In the genomic region with DNA sequence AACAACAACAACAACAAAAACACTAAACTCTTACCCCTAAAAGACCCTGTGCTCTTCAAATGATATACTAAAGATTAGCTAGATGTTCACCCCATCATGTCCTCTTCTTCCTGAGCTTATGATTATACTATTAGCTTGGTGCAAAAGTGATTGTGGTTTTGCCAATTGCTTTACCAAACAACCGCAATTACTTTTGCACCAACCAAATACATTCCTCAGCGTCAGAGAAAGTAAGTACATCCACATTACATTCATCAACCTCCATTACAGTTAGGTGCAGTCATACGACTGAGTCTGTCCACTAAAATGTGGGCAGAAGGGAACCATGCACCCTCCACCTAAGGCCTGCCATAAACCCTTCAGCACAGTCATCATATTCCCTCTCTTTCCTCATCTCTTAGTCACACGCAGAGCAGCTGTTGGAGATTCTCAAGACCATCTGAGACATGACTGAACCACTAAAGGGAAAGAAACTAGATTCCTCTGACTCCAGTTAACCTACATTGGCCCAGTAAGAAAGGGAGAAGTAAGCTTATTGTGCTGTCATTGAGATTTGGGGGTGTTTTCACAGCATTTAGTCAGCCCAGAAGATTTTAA, we compare ENCODE assay signal across 1 cellular context.
TF ChIP-seq lines count a peak whose summit lies in the region.

No MANE protein-coding gene starts in this region.

TF ChIP-seq in HepG2, 621 proteins besides CTCF, POLR2A, EP300 and RAD21 (continued from another document):
- TF ChIP-seq, protein P1, sequence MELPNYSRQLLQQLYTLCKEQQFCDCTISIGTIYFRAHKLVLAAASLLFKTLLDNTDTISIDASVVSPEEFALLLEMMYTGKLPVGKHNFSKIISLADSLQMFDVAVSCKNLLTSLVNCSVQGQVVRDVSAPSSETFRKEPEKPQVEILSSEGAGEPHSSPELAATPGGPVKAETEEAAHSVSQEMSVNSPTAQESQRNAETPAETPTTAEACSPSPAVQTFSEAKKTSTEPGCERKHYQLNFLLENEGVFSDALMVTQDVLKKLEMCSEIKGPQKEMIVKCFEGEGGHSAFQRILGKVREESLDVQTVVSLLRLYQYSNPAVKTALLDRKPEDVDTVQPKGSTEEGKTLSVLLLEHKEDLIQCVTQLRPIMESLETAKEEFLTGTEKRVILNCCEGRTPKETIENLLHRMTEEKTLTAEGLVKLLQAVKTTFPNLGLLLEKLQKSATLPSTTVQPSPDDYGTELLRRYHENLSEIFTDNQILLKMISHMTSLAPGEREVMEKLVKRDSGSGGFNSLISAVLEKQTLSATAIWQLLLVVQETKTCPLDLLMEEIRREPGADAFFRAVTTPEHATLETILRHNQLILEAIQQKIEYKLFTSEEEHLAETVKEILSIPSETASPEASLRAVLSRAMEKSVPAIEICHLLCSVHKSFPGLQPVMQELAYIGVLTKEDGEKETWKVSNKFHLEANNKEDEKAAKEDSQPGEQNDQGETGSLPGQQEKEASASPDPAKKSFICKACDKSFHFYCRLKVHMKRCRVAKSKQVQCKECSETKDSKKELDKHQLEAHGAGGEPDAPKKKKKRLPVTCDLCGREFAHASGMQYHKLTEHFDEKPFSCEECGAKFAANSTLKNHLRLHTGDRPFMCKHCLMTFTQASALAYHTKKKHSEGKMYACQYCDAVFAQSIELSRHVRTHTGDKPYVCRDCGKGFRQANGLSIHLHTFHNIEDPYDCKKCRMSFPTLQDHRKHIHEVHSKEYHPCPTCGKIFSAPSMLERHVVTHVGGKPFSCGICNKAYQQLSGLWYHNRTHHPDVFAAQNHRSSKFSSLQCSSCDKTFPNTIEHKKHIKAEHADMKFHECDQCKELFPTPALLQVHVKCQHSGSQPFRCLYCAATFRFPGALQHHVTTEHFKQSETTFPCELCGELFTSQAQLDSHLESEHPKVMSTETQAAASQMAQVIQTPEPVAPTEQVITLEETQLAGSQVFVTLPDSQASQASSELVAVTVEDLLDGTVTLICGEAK (IDR thresholded peaks at IDR 0.05) = peak; percentile 72; the same call in 1 of the 2 replicates
- TF ChIP-seq, protein P1 (CRISPR knock-in tag; IDR thresholded peaks at IDR 0.05) = no peak
- TF ChIP-seq MAFK (conservative IDR thresholded peaks at IDR 0.05 in 1 of 2, IDR thresholded peaks at IDR 0.05 in 1 of 2; ENCODE audit: low read length in 2 of 2) (no peak), SMAD1 (CRISPR knock-in tag; IDR thresholded peaks at IDR 0.05; ENCODE audit: borderline replicate concordance, low read depth) (no peak)
- TF ChIP-seq, protein P2, sequence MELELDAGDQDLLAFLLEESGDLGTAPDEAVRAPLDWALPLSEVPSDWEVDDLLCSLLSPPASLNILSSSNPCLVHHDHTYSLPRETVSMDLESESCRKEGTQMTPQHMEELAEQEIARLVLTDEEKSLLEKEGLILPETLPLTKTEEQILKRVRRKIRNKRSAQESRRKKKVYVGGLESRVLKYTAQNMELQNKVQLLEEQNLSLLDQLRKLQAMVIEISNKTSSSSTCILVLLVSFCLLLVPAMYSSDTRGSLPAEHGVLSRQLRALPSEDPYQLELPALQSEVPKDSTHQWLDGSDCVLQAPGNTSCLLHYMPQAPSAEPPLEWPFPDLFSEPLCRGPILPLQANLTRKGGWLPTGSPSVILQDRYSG (CRISPR knock-in tag; IDR thresholded peaks at IDR 0.05) = no peak
TF ChIP-seq in HepG2: peak in this region for 1.
